ENCODE assay signal across 8 cellular contexts in the genomic region with DNA sequence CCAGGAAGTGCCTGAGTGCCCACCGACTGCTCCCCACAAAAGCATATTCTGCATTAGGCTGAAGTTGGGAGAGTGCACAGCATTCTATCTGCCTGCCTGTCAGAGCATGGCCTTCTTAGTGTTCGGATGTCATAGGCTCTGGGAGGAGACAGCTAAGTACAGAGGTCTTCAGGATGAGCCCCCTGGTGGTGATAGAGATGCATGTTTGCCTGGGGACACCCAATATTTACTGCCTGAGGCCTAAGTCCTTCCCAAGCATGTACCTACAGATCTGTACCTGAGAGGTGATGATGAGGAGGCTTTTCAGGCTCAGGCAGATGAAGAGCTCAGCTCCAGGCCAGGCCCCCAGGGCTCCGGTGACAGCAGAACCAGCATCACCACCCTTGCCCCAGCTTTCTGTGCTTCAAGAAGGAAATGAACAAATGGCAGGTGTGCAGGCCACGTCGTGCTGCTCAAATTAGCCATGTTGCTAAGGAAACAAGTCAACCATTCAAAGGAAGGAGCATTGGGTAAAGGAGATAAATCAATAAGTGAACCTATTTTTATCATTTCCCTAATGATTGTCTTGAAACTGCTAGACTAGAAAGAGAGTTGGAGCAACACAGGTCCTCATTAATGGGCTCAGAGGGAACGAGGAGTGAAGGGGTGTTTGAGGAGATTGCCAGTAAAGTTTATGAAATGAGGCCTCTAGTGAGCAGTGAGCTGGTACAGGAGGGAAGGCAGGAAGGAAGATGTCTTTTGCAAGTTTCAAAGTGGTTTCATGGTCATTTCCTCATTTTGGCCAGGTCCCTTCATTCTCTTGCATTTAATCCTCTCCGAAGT. TPM values are rescaled to one million over a fixed set of nuclear protein-coding genes. Genes with fewer than 3 reads are reported as not detected.
DNase-seq lines count a peak whose midpoint lies in the region; ATAC-seq and TF ChIP-seq lines count a peak whose summit lies in the region.

No MANE protein-coding gene starts in this region.

- H3K27me3 Mint-ChIP-seq in stimulated activated naive B cell treated with anti-CD40 and anti-IgM and Interleukin-4, amounts not matched to agents 10 μg/mL and 1 μg/mL and 100 μg/mL, for 72 hours, result peaks cover 4 to 16% of the 10 kb centered on the region in 2 donors

- DNase-seq in G401 (ENCODE audit: low spot score) (peak; percentile 51), NCI-H345 treated with DMSO at 0.1 percent for 48 hours (lab: John Stamatoyannopoulos, UW; ENCODE audit: unreplicated experiment) (peak; percentile 47), choroid plexus epithelial cell (ENCODE audit: low read depth) (peak; percentile 5), GOT3 (lab: John Stamatoyannopoulos, UW) (no peak)
- DNase-seq in stimulated activated naive B cell treated with anti-CD40 and anti-IgM and Interleukin-4, amounts not matched to agents 10 μg/mL and 1 μg/mL and 100 μg/mL, for 72 hours, result no peak

- H3K4me1 Mint-ChIP-seq in stimulated activated naive B cell treated with anti-CD40 and anti-IgM and Interleukin-4, amounts not matched to agents 10 μg/mL and 1 μg/mL and 100 μg/mL, for 72 hours, result peaks cover 41 to 59% of the 10 kb centered on the region in 2 donors

- peak; percentile 51 for ATAC-seq in GM19328 (IDR thresholded peaks at IDR 0.05; ENCODE audit: unreplicated experiment)
- peak; percentile 54 for ATAC-seq in HG03103 (IDR thresholded peaks at IDR 0.05; ENCODE audit: low read depth, unreplicated experiment)
- peak; percentile 39 to 44 for ATAC-seq in stimulated activated naive B cell treated with anti-CD40 and anti-IgM and Interleukin-4, amounts not matched to agents 10 μg/mL and 1 μg/mL and 100 μg/mL, for 72 hours (replicated peaks)
- ATAC-seq in activated CD4-positive, CD25-positive, alpha-beta regulatory T cell treated with anti-CD3 and anti-CD28 coated beads, Interleukin-2, amount 50 U/mL, for 24 hours, result no peak

- TF ChIP-seq CTCF in choroid plexus epithelial cell (conservative IDR thresholded peaks at IDR 0.05; ENCODE audit: low read depth, low read length), result peak; percentile 6

- peak overlapping the region; percentile 90 for H3K27ac Mint-ChIP-seq in stimulated activated naive B cell treated with anti-CD40 and anti-IgM and Interleukin-4, amounts not matched to agents 10 μg/mL and 1 μg/mL and 100 μg/mL, for 72 hours

- in situ Hi-C loops in G401 (cut with HindIII; ENCODE audit: low sequenced_read_pairs), result no loop called here

- H3K4me3 ChIP-seq in choroid plexus epithelial cell (ENCODE audit: low read depth, low read length), result no peak overlapping the region

- no peaks in the 10 kb centered on the region for H3K36me3 Mint-ChIP-seq in stimulated activated naive B cell treated with anti-CD40 and anti-IgM and Interleukin-4, amounts not matched to agents 10 μg/mL and 1 μg/mL and 100 μg/mL, for 72 hours

- H3K9me3 Mint-ChIP-seq in stimulated activated naive B cell treated with anti-CD40 and anti-IgM and Interleukin-4, amounts not matched to agents 10 μg/mL and 1 μg/mL and 100 μg/mL, for 72 hours, result peaks cover 0 to 3% of the 10 kb centered on the region in 2 donors

- H3K4me3 Mint-ChIP-seq in stimulated activated naive B cell treated with anti-CD40 and anti-IgM and Interleukin-4, amounts not matched to agents 10 μg/mL and 1 μg/mL and 100 μg/mL, for 72 hours, result peak overlapping the region; percentile 39 to 49

RNA-seq across cellular contexts. Expression of gene CACNA1E, which starts 21.2 kb away (rescaled TPM):
- total RNA-seq in G401 (2014; rRNA removed; shearing (Covaris generic)), result not detected in 2 replicates

Comparison
In these comparisons a context has a peak if more than half of its experiments do, and no peak if none do; other contexts are left out.
1. DNase-seq: peak in G401 (single experiment), NCI-H345 treated with DMSO at 0.1 percent for 48 hours (single experiment) and choroid plexus epithelial cell (single experiment); none in stimulated activated naive B cell treated with anti-CD40 and anti-IgM and Interleukin-4, amounts not matched to agents 10 μg/mL and 1 μg/mL and 100 μg/mL, for 72 hours (single experiment) and GOT3 (single experiment).
2. ATAC-seq: peak in GM19328 (single experiment), HG03103 (single experiment) and stimulated activated naive B cell treated with anti-CD40 and anti-IgM and Interleukin-4, amounts not matched to agents 10 μg/mL and 1 μg/mL and 100 μg/mL, for 72 hours (2 of 2); none in activated CD4-positive, CD25-positive, alpha-beta regulatory T cell treated with anti-CD3 and anti-CD28 coated beads, Interleukin-2, amount 50 U/mL, for 24 hours (0 of 2).